In the genomic region with DNA sequence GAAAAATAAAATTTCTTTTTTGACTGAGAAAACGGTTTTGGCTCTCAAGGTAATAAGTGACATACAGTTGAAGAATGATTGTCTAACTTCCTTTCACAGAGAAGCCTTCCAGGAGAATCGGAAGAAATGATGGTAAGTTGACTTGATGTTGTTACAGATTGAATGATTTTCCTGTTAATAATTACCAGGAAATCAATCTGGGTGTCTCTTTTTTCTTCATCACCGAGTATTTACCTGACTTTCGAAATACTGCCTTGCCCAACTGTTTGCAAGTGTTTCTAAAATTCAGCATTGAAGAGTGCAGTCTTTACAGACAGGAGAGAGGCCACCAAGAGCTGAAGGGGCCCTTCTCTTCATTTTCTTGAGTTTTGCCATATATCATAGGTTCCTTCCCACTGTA, we compare ENCODE assay signal across 1 cellular context.
TF ChIP-seq lines count a peak whose summit lies in the region.

No MANE protein-coding gene starts in this region.

TF ChIP-seq in HepG2, 621 proteins besides CTCF, POLR2A, EP300 and RAD21 (continued from another document and continues in another):
- TF ChIP-seq ZNF891 (CRISPR knock-in tag; IDR thresholded peaks at IDR 0.05), result no peak
- TF ChIP-seq ZNF326 (CRISPR knock-in tag; IDR thresholded peaks at IDR 0.05; ENCODE audit: borderline replicate concordance), result no peak
- no peak for TF ChIP-seq KDM2A (CRISPR knock-in tag; IDR thresholded peaks at IDR 0.05; ENCODE audit: borderline replicate concordance, low read depth)
- TF ChIP-seq ATF1 (CRISPR knock-in tag; IDR thresholded peaks at IDR 0.05), result peak; percentile 75
- no peak for TF ChIP-seq ZNF337 (CRISPR knock-in tag; IDR thresholded peaks at IDR 0.05; ENCODE audit: borderline replicate concordance, low read depth)
- TF ChIP-seq ZBTB42 (CRISPR knock-in tag; IDR thresholded peaks at IDR 0.05), result no peak
- TF ChIP-seq ZNF570 (CRISPR knock-in tag; IDR thresholded peaks at IDR 0.05; ENCODE audit: borderline replicate concordance), result no peak
- no peak for TF ChIP-seq ZNF567 (CRISPR knock-in tag; IDR thresholded peaks at IDR 0.05; ENCODE audit: borderline replicate concordance)
- no peak for TF ChIP-seq ZNF10 (CRISPR knock-in tag; IDR thresholded peaks at IDR 0.05; ENCODE audit: borderline replicate concordance, low read depth)
- TF ChIP-seq ZNF792 (CRISPR knock-in tag; IDR thresholded peaks at IDR 0.05), result peak; percentile 17; the same call in 1 of the 2 replicates
- no peak for TF ChIP-seq ZNF546 (CRISPR knock-in tag; conservative IDR thresholded peaks at IDR 0.05)
- TF ChIP-seq ZNF713 (CRISPR knock-in tag; IDR thresholded peaks at IDR 0.05), result no peak
- TF ChIP-seq, protein P1, sequence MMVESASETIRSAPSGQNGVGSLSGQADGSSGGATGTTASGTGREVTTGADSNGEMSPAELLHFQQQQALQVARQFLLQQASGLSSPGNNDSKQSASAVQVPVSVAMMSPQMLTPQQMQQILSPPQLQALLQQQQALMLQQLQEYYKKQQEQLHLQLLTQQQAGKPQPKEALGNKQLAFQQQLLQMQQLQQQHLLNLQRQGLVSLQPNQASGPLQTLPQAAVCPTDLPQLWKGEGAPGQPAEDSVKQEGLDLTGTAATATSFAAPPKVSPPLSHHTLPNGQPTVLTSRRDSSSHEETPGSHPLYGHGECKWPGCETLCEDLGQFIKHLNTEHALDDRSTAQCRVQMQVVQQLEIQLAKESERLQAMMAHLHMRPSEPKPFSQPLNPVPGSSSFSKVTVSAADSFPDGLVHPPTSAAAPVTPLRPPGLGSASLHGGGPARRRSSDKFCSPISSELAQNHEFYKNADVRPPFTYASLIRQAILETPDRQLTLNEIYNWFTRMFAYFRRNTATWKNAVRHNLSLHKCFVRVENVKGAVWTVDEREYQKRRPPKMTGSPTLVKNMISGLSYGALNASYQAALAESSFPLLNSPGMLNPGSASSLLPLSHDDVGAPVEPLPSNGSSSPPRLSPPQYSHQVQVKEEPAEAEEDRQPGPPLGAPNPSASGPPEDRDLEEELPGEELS (CRISPR knock-in tag; IDR thresholded peaks at IDR 0.05), result peak; percentile 91
- TF ChIP-seq ELF3 (CRISPR knock-in tag; IDR thresholded peaks at IDR 0.05), result peak; percentile 90
- TF ChIP-seq GLI4 (CRISPR knock-in tag; IDR thresholded peaks at IDR 0.05; ENCODE audit: borderline replicate concordance), result no peak
- no peak; the same call in 1 of the 2 replicates for TF ChIP-seq JUNB (CRISPR knock-in tag; IDR thresholded peaks at IDR 0.05; ENCODE audit: borderline replicate concordance)
- TF ChIP-seq, protein P2, sequence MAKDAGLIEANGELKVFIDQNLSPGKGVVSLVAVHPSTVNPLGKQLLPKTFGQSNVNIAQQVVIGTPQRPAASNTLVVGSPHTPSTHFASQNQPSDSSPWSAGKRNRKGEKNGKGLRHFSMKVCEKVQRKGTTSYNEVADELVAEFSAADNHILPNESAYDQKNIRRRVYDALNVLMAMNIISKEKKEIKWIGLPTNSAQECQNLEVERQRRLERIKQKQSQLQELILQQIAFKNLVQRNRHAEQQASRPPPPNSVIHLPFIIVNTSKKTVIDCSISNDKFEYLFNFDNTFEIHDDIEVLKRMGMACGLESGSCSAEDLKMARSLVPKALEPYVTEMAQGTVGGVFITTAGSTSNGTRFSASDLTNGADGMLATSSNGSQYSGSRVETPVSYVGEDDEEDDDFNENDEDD (CRISPR knock-in tag; IDR thresholded peaks at IDR 0.05; ENCODE audit: borderline replicate concordance), result no peak
- no peak for TF ChIP-seq NFE2L2 (IDR thresholded peaks at IDR 0.05; ENCODE audit: low read length)
- TF ChIP-seq THYN1 (CRISPR knock-in tag; IDR thresholded peaks at IDR 0.05; ENCODE audit: borderline replicate concordance, low read depth), result no peak
- TF ChIP-seq NFKB2 (CRISPR knock-in tag; IDR thresholded peaks at IDR 0.05; ENCODE audit: borderline replicate concordance), result no peak
- TF ChIP-seq ZNF550 (CRISPR knock-in tag; IDR thresholded peaks at IDR 0.05; ENCODE audit: borderline replicate concordance), result no peak
- no peak for TF ChIP-seq ZNF563 (CRISPR knock-in tag; IDR thresholded peaks at IDR 0.05)
- TF ChIP-seq ZNF562 (CRISPR knock-in tag; IDR thresholded peaks at IDR 0.05; ENCODE audit: borderline replicate concordance), result no peak
- TF ChIP-seq, protein P3, sequence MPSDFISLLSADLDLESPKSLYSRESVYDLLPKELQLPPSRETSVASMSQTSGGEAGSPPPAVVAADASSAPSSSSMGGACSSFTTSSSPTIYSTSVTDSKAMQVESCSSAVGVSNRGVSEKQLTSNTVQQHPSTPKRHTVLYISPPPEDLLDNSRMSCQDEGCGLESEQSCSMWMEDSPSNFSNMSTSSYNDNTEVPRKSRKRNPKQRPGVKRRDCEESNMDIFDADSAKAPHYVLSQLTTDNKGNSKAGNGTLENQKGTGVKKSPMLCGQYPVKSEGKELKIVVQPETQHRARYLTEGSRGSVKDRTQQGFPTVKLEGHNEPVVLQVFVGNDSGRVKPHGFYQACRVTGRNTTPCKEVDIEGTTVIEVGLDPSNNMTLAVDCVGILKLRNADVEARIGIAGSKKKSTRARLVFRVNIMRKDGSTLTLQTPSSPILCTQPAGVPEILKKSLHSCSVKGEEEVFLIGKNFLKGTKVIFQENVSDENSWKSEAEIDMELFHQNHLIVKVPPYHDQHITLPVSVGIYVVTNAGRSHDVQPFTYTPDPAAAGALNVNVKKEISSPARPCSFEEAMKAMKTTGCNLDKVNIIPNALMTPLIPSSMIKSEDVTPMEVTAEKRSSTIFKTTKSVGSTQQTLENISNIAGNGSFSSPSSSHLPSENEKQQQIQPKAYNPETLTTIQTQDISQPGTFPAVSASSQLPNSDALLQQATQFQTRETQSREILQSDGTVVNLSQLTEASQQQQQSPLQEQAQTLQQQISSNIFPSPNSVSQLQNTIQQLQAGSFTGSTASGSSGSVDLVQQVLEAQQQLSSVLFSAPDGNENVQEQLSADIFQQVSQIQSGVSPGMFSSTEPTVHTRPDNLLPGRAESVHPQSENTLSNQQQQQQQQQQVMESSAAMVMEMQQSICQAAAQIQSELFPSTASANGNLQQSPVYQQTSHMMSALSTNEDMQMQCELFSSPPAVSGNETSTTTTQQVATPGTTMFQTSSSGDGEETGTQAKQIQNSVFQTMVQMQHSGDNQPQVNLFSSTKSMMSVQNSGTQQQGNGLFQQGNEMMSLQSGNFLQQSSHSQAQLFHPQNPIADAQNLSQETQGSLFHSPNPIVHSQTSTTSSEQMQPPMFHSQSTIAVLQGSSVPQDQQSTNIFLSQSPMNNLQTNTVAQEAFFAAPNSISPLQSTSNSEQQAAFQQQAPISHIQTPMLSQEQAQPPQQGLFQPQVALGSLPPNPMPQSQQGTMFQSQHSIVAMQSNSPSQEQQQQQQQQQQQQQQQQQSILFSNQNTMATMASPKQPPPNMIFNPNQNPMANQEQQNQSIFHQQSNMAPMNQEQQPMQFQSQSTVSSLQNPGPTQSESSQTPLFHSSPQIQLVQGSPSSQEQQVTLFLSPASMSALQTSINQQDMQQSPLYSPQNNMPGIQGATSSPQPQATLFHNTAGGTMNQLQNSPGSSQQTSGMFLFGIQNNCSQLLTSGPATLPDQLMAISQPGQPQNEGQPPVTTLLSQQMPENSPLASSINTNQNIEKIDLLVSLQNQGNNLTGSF (CRISPR knock-in tag; IDR thresholded peaks at IDR 0.05), result no peak
- no peak for TF ChIP-seq JDP2 (CRISPR knock-in tag; IDR thresholded peaks at IDR 0.05; ENCODE audit: borderline replicate concordance)
- TF ChIP-seq ZNF83 (CRISPR knock-in tag; IDR thresholded peaks at IDR 0.05; ENCODE audit: borderline replicate concordance), result no peak
- TF ChIP-seq, protein P4, sequence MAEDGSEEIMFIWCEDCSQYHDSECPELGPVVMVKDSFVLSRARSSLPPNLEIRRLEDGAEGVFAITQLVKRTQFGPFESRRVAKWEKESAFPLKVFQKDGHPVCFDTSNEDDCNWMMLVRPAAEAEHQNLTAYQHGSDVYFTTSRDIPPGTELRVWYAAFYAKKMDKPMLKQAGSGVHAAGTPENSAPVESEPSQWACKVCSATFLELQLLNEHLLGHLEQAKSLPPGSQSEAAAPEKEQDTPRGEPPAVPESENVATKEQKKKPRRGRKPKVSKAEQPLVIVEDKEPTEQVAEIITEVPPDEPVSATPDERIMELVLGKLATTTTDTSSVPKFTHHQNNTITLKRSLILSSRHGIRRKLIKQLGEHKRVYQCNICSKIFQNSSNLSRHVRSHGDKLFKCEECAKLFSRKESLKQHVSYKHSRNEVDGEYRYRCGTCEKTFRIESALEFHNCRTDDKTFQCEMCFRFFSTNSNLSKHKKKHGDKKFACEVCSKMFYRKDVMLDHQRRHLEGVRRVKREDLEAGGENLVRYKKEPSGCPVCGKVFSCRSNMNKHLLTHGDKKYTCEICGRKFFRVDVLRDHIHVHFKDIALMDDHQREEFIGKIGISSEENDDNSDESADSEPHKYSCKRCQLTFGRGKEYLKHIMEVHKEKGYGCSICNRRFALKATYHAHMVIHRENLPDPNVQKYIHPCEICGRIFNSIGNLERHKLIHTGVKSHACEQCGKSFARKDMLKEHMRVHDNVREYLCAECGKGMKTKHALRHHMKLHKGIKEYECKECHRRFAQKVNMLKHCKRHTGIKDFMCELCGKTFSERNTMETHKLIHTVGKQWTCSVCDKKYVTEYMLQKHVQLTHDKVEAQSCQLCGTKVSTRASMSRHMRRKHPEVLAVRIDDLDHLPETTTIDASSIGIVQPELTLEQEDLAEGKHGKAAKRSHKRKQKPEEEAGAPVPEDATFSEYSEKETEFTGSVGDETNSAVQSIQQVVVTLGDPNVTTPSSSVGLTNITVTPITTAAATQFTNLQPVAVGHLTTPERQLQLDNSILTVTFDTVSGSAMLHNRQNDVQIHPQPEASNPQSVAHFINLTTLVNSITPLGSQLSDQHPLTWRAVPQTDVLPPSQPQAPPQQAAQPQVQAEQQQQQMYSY (CRISPR knock-in tag; IDR thresholded peaks at IDR 0.05), result no peak
- 0 out of 2 replicates have a peak, but pooled peaks have one; percentile 8 for TF ChIP-seq SRF (IDR thresholded peaks at IDR 0.05; ENCODE audit: low read depth, low read length)
- TF ChIP-seq ZNF746 (CRISPR knock-in tag; IDR thresholded peaks at IDR 0.05), result no peak
- TF ChIP-seq TMF1 (CRISPR knock-in tag; IDR thresholded peaks at IDR 0.05; ENCODE audit: low read depth), result no peak
- TF ChIP-seq, protein P5, sequence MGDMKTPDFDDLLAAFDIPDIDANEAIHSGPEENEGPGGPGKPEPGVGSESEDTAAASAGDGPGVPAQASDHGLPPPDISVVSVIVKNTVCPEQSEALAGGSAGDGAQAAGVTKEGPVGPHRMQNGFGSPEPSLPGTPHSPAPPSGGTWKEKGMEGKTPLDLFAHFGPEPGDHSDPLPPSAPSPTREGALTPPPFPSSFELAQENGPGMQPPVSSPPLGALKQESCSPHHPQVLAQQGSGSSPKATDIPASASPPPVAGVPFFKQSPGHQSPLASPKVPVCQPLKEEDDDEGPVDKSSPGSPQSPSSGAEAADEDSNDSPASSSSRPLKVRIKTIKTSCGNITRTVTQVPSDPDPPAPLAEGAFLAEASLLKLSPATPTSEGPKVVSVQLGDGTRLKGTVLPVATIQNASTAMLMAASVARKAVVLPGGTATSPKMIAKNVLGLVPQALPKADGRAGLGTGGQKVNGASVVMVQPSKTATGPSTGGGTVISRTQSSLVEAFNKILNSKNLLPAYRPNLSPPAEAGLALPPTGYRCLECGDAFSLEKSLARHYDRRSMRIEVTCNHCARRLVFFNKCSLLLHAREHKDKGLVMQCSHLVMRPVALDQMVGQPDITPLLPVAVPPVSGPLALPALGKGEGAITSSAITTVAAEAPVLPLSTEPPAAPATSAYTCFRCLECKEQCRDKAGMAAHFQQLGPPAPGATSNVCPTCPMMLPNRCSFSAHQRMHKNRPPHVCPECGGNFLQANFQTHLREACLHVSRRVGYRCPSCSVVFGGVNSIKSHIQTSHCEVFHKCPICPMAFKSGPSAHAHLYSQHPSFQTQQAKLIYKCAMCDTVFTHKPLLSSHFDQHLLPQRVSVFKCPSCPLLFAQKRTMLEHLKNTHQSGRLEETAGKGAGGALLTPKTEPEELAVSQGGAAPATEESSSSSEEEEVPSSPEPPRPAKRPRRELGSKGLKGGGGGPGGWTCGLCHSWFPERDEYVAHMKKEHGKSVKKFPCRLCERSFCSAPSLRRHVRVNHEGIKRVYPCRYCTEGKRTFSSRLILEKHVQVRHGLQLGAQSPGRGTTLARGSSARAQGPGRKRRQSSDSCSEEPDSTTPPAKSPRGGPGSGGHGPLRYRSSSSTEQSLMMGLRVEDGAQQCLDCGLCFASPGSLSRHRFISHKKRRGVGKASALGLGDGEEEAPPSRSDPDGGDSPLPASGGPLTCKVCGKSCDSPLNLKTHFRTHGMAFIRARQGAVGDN (CRISPR knock-in tag; IDR thresholded peaks at IDR 0.05), result no peak
- TF ChIP-seq ARNT2 (CRISPR knock-in tag; IDR thresholded peaks at IDR 0.05; ENCODE audit: low read depth), result no peak
- TF ChIP-seq, protein P6, sequence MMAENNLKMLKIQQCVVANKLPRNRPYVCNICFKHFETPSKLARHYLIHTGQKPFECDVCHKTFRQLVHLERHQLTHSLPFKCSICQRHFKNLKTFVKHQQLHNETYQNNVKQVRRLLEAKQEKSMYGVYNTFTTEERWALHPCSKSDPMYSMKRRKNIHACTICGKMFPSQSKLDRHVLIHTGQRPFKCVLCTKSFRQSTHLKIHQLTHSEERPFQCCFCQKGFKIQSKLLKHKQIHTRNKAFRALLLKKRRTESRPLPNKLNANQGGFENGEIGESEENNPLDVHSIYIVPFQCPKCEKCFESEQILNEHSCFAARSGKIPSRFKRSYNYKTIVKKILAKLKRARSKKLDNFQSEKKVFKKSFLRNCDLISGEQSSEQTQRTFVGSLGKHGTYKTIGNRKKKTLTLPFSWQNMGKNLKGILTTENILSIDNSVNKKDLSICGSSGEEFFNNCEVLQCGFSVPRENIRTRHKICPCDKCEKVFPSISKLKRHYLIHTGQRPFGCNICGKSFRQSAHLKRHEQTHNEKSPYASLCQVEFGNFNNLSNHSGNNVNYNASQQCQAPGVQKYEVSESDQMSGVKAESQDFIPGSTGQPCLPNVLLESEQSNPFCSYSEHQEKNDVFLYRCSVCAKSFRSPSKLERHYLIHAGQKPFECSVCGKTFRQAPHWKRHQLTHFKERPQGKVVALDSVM (CRISPR knock-in tag; IDR thresholded peaks at IDR 0.05), result no peak
- no peak for TF ChIP-seq ARHGAP35 (CRISPR knock-in tag; IDR thresholded peaks at IDR 0.05; ENCODE audit: borderline replicate concordance)
- TF ChIP-seq KLF9 (CRISPR knock-in tag; IDR thresholded peaks at IDR 0.05; ENCODE audit: low read depth), result no peak
- TF ChIP-seq ZNF441 (CRISPR knock-in tag; IDR thresholded peaks at IDR 0.05; ENCODE audit: borderline replicate concordance), result no peak
- TF ChIP-seq, protein P7, sequence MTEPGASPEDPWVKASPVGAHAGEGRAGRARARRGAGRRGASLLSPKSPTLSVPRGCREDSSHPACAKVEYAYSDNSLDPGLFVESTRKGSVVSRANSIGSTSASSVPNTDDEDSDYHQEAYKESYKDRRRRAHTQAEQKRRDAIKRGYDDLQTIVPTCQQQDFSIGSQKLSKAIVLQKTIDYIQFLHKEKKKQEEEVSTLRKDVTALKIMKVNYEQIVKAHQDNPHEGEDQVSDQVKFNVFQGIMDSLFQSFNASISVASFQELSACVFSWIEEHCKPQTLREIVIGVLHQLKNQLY (CRISPR knock-in tag; IDR thresholded peaks at IDR 0.05), result no peak; the same call in none of the 2 replicates
- TF ChIP-seq NONO (IDR thresholded peaks at IDR 0.05), result no peak
- TF ChIP-seq NONO (CRISPR knock-in tag; conservative IDR thresholded peaks at IDR 0.05), result no peak
- TF ChIP-seq ZNF569 (CRISPR knock-in tag; IDR thresholded peaks at IDR 0.05; ENCODE audit: borderline replicate concordance), result no peak
- TF ChIP-seq IKZF4 (CRISPR knock-in tag; IDR thresholded peaks at IDR 0.05; ENCODE audit: borderline replicate concordance, low read depth, not compliant biosample characterization), result no peak
- peak; percentile 50; the same call in 1 of the 2 replicates for TF ChIP-seq TCF7L2 (IDR thresholded peaks at IDR 0.05; ENCODE audit: low read depth, low read length)
